Comparison of ENCODE assay signal across 32 cellular contexts in the genomic region with DNA sequence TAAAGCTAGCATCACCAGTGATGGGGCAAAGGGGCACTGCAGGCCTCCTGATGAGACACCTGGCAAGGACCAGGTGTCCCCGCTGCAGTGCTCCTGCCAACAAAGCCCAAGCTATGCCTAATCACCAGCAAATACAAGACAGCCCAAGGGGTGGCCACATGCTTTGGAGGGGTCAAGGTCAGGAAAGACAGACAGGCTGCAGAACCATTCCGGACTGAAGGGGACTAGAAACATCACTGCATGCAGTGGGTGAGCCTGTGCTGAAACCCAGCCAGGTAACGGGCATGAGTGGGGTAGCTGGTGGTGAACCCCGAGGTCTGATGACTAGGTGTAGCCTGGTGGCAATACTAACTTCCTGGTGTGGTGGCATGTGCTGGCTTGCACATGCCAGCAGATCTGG.
"Had no signal": no experiment of that assay in that cellular context is flagged by ENCODE, and none has a peak within 500 bp of the region (broad histone marks: within the 10 kb centered on the region; RNA-seq: fewer than 3 reads in every experiment).

No MANE protein-coding gene starts in this region.

- H3K4me3 Mint-ChIP-seq: activated CD4-positive, alpha-beta memory T cell treated with anti-CD3 and anti-CD28 coated beads, Interleukin-2, amount 10 ng/mL, durations not matched to agents 7 days and 5 days; activated CD8-positive, alpha-beta memory T cell treated with anti-CD3 and anti-CD28 coated beads, Interleukin-2, amount 10 ng/mL, durations not matched to agents 7 days and 5 days; activated naive CD4-positive, alpha-beta T cell treated with anti-CD3 and anti-CD28 coated beads, Interleukin-2, amount 10 ng/mL, durations not matched to agents 7 days and 5 days; activated naive CD8-positive, alpha-beta T cell; activated naive CD8-positive, alpha-beta T cell treated with anti-CD3 and anti-CD28 coated beads, Interleukin-2, amount 50 U/mL, for 24 hours; activated T-cell treated with anti-CD3 and anti-CD28 coated beads, Interleukin-2, amount 50 U/mL, for 24 hours; activated T-helper 1 cell treated with anti-CD3 and anti-CD28 coated beads, Interleukin-12 subunit alpha, Interleukin-12 subunit beta, Interleukin-2, Interleukin-4 antibody, amounts not matched to agents 30 ng/mL and 10 ng/mL and 1 ng/mL, durations not matched to agents 14 hours and 24 hours and 36 hours; brain had no signal

- DNase-seq: activated CD4-positive, alpha-beta memory T cell treated with anti-CD3 and anti-CD28 coated beads, Interleukin-2, amount 10 ng/mL, durations not matched to agents 7 days and 5 days; activated CD4-positive, alpha-beta T cell treated with anti-CD3 and anti-CD28 coated beads for 1 hour; activated CD4-positive, alpha-beta T cell treated with anti-CD3 and anti-CD28 coated beads for 48 hours; activated CD4-positive, CD25-positive, alpha-beta regulatory T cell; activated CD8-positive, alpha-beta memory T cell treated with anti-CD3 and anti-CD28 coated beads for 24 hours; activated CD8-positive, alpha-beta memory T cell treated with anti-CD3 and anti-CD28 coated beads, Interleukin-2, amount 10 ng/mL, durations not matched to agents 7 days and 5 days; activated gamma-delta T cell treated with Interleukin-2 at 50 U/mL for 16 hours; activated naive CD4-positive, alpha-beta T cell treated with anti-CD3 and anti-CD28 coated beads, Interleukin-2, amount 10 ng/mL, durations not matched to agents 7 days and 5 days; activated naive CD8-positive, alpha-beta T cell treated with anti-CD3 and anti-CD28 coated beads, Interleukin-2, amount 50 U/mL, for 24 hours; activated T-cell treated with anti-CD3 and anti-CD28 coated beads, Interleukin-2, amount 50 U/mL, for 24 hours; anterior cingulate cortex; central memory CD4-positive, alpha-beta T cell; IMR-90; Karpas-422; KBM-7; NCI-H1092; NCI-H1694; NCI-H1930; NCI-H2081 treated with DMSO at 0.1 percent for 48 hours; NCI-H345; NCI-H524 treated with DMSO at 0.1 percent for 48 hours; PC-9; Right ventricle myocardium superior; SW 1271; T-helper 1 cell; T-helper 2 cell; T-helper 9 cell; WERI-Rb-1 had no signal

- H3K27ac ChIP-seq: PC-9, RWPE1, WERI-Rb-1 had no signal

- H3K27me3 Mint-ChIP-seq: activated naive CD8-positive, alpha-beta T cell; activated naive CD8-positive, alpha-beta T cell treated with anti-CD3 and anti-CD28 coated beads, Interleukin-2, amount 50 U/mL, for 24 hours; activated T-cell treated with anti-CD3 and anti-CD28 coated beads, Interleukin-2, amount 50 U/mL, for 24 hours; brain had no signal

- H3K9me3 Mint-ChIP-seq: activated CD4-positive, alpha-beta memory T cell treated with anti-CD3 and anti-CD28 coated beads, Interleukin-2, amount 10 ng/mL, durations not matched to agents 7 days and 5 days; activated naive CD4-positive, alpha-beta T cell treated with anti-CD3 and anti-CD28 coated beads, Interleukin-2, amount 10 ng/mL, durations not matched to agents 7 days and 5 days; activated naive CD8-positive, alpha-beta T cell treated with anti-CD3 and anti-CD28 coated beads, Interleukin-2, amount 50 U/mL, for 24 hours; activated T-cell treated with anti-CD3 and anti-CD28 coated beads, Interleukin-2, amount 50 U/mL, for 24 hours; activated T-helper 1 cell treated with anti-CD3 and anti-CD28 coated beads, Interleukin-12 subunit alpha, Interleukin-12 subunit beta, Interleukin-2, Interleukin-4 antibody, amounts not matched to agents 30 ng/mL and 10 ng/mL and 1 ng/mL, durations not matched to agents 14 hours and 24 hours and 36 hours; brain had no signal

- H3K4me1 Mint-ChIP-seq: activated CD4-positive, alpha-beta memory T cell treated with anti-CD3 and anti-CD28 coated beads, Interleukin-2, amount 10 ng/mL, durations not matched to agents 7 days and 5 days; activated naive CD4-positive, alpha-beta T cell treated with anti-CD3 and anti-CD28 coated beads, Interleukin-2, amount 10 ng/mL, durations not matched to agents 7 days and 5 days had no signal

- ATAC-seq: activated CD8-positive, alpha-beta memory T cell treated with anti-CD3 and anti-CD28 coated beads, Interleukin-2, amount 10 ng/mL, durations not matched to agents 7 days and 5 days; activated naive CD8-positive, alpha-beta T cell treated with anti-CD3 and anti-CD28 coated beads, Interleukin-2, amount 50 U/mL, for 24 hours had no signal

- H3K27ac Mint-ChIP-seq: activated CD4-positive, alpha-beta memory T cell treated with anti-CD3 and anti-CD28 coated beads, Interleukin-2, amount 10 ng/mL, durations not matched to agents 7 days and 5 days; activated CD8-positive, alpha-beta memory T cell treated with anti-CD3 and anti-CD28 coated beads, Interleukin-2, amount 10 ng/mL, durations not matched to agents 7 days and 5 days; activated naive CD4-positive, alpha-beta T cell treated with anti-CD3 and anti-CD28 coated beads, Interleukin-2, amount 10 ng/mL, durations not matched to agents 7 days and 5 days; activated naive CD8-positive, alpha-beta T cell; activated naive CD8-positive, alpha-beta T cell treated with anti-CD3 and anti-CD28 coated beads, Interleukin-2, amount 50 U/mL, for 24 hours; activated T-cell treated with anti-CD3 and anti-CD28 coated beads, Interleukin-2, amount 50 U/mL, for 24 hours; activated T-helper 1 cell treated with anti-CD3 and anti-CD28 coated beads, Interleukin-12 subunit alpha, Interleukin-12 subunit beta, Interleukin-2, Interleukin-4 antibody, amounts not matched to agents 30 ng/mL and 10 ng/mL and 1 ng/mL, durations not matched to agents 14 hours and 24 hours and 36 hours; brain had no signal
